Comparison of ENCODE assay signal across 1 cellular context in the genomic region with DNA sequence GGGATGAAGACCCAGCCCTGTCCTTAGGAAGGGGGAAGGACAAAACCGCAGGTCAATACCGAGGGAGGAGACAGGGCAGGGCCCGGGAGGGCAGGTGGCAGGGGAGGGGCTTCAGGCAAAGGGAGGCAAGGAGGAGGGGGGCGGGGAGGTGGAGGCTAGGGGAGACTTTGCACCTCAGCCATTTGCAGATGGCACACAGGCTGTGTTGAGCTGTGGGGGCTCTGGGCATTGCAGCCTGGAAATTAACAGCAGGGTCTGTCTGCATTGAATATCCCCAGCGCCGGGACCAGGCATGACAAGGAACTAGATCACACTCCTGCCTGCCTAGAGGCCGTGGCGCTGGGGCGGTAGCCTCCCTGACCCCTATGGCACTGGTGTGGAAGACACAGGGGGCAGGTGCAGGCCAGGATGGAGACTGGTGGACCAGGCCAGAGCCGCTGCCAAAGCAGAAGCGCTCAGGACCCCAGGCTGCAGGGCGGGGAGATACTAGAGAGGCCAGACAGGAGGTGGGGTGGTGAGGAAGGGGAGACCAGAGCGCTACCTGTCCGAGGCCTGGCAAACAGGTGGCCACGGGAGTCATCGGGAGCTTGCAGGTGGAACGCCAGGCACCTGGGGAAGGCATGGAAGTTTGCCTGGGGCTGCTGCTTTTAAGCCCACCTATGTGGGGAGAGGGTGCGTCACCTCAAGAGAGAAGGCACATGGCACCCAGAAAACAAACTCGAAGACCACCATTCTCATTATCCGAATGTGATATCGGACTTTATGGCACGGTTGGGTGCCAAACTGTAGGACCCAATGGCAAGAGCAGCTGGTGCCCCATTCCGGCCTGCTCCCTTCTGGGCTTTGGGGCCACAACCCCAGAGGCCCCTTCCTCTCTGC.
TF ChIP-seq lines count a peak whose summit lies in the region.

No MANE protein-coding gene starts in this region.

TF ChIP-seq in K562, 482 proteins besides CTCF, POLR2A, EP300 and RAD21:
- TF ChIP-seq SUPT5H (IDR thresholded peaks at IDR 0.05) (peak; percentile 17; the same call in 1 of the 2 replicates), ZNF354B (CRISPR knock-in tag; IDR thresholded peaks at IDR 0.05) (no peak), POLR2G (IDR thresholded peaks at IDR 0.05; ENCODE audit: low read depth, low read length) (peak; percentile 67), ATF7 (IDR thresholded peaks at IDR 0.05) (no peak)
- TF ChIP-seq, protein P1, sequence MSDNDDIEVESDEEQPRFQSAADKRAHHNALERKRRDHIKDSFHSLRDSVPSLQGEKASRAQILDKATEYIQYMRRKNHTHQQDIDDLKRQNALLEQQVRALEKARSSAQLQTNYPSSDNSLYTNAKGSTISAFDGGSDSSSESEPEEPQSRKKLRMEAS (CRISPR knock-in tag; IDR thresholded peaks at IDR 0.05), result 0 out of 2 replicates have a peak, but pooled peaks have one; percentile 13
- TF ChIP-seq, protein P2, sequence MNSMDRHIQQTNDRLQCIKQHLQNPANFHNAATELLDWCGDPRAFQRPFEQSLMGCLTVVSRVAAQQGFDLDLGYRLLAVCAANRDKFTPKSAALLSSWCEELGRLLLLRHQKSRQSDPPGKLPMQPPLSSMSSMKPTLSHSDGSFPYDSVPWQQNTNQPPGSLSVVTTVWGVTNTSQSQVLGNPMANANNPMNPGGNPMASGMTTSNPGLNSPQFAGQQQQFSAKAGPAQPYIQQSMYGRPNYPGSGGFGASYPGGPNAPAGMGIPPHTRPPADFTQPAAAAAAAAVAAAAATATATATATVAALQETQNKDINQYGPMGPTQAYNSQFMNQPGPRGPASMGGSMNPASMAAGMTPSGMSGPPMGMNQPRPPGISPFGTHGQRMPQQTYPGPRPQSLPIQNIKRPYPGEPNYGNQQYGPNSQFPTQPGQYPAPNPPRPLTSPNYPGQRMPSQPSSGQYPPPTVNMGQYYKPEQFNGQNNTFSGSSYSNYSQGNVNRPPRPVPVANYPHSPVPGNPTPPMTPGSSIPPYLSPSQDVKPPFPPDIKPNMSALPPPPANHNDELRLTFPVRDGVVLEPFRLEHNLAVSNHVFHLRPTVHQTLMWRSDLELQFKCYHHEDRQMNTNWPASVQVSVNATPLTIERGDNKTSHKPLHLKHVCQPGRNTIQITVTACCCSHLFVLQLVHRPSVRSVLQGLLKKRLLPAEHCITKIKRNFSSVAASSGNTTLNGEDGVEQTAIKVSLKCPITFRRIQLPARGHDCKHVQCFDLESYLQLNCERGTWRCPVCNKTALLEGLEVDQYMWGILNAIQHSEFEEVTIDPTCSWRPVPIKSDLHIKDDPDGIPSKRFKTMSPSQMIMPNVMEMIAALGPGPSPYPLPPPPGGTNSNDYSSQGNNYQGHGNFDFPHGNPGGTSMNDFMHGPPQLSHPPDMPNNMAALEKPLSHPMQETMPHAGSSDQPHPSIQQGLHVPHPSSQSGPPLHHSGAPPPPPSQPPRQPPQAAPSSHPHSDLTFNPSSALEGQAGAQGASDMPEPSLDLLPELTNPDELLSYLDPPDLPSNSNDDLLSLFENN (IDR thresholded peaks at IDR 0.05; ENCODE audit: low read depth in 2 of 2, low read length in 2 of 2), result no peak
